Comparison of ENCODE assay signal across 15 cellular contexts in the genomic region with DNA sequence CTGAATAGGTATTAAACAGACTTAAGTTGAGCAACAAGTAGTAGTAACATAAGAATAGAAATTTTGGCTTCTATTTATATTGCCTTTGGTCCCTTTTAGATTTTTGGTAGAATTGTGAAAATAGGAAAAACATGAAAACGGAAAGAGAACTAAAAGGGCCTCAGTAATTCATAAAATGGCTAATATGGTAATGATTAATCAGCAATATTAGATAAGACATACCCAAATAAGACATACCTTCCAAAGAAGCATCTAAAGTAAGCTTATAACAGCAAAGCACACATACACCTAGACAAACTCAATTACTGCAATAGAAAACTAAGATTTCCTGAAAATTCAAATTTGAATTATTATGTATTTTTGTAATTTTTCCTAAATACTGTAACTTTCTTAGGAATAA. TPM values are rescaled to one million over a fixed set of nuclear protein-coding genes. Genes with fewer than 3 reads are reported as not detected.
DNase-seq lines count a peak whose midpoint lies in the region; ATAC-seq, FAIRE-seq and TF ChIP-seq lines count a peak whose summit lies in the region.
"Had no signal": no experiment of that assay in that cellular context is flagged by ENCODE, and none has a peak within 500 bp of the region (broad histone marks: within the 10 kb centered on the region; RNA-seq: fewer than 3 reads in every experiment).

No MANE protein-coding gene starts in this region.

- H3K9me3 ChIP-seq in A549, result no peaks in the 10 kb centered on the region
- no peaks in the 10 kb centered on the region for H3K9me3 ChIP-seq in IMR-90 (ENCODE audit: control insufficient read depth, insufficient read depth, low read length)
- H3K9me3 ChIP-seq in neural progenitor cell (ENCODE audit: low read depth), result no peaks in the 10 kb centered on the region
- H3K9me3 ChIP-seq: Caco-2 had no signal

- peaks cover 44% of the 10 kb centered on the region; the same call in 1 of the 2 replicates for H4K20me1 ChIP-seq in IMR-90 (ENCODE audit: insufficient read depth, low read length)
- H4K20me1 ChIP-seq in neural progenitor cell (ENCODE audit: low read depth), result peaks cover 32% of the 10 kb centered on the region

- H3K56ac ChIP-seq in IMR-90 (ENCODE audit: extremely low read depth, insufficient read depth, low read length), result no peak overlapping the region

- no peaks in the 10 kb centered on the region for H3K9me1 ChIP-seq in IMR-90 (ENCODE audit: insufficient read depth, low read length)

- H3K4ac ChIP-seq in IMR-90 (ENCODE audit: low read depth, low read length), result no peak overlapping the region

- H3K4me2 ChIP-seq in A549, result no peak overlapping the region
- no peak overlapping the region for H3K4me2 ChIP-seq in IMR-90 (ENCODE audit: low read depth, low read length)
- H3K4me2 ChIP-seq in neural progenitor cell, result peak overlapping the region; percentile 78

- no peak overlapping the region for H2BK15ac ChIP-seq in IMR-90 (ENCODE audit: low read depth, low read length)

- no peak overlapping the region for H2BK20ac ChIP-seq in IMR-90 (ENCODE audit: low read depth, low read length)

- no peaks in the 10 kb centered on the region for H3K36me3 Mint-ChIP-seq in neural progenitor cell

- BruUV-seq in IMR-90 (replicated peaks; lab: Mats Ljungman, UMichigan), result no TSS peak

- in situ Hi-C loops in IMR-90 (cut with MboI; ENCODE audit: low sequenced_read_pairs), result no loop called here

- no peak overlapping the region for H2BK120ac ChIP-seq in IMR-90 (ENCODE audit: low read depth, low read length)

- ATAC-seq in A549 (no peak), IMR-90 (ENCODE audit: low read depth) (no peak), HG02885 (IDR thresholded peaks at IDR 0.05; ENCODE audit: poor library complexity, unreplicated experiment) (no peak), esophagus mucosa (no peak)

- H3K27ac ChIP-seq in A549, result no peak overlapping the region
- no peak overlapping the region for H3K27ac ChIP-seq in IMR-90 (ENCODE audit: insufficient read depth, low read length)
- no peak overlapping the region for H3K27ac ChIP-seq in neural progenitor cell
- H3K27ac ChIP-seq: GM23248, HL-60 had no signal

- H3K23ac ChIP-seq in IMR-90 (ENCODE audit: low read depth, low read length), result no peak overlapping the region

- H3K4me3 Mint-ChIP-seq in neural progenitor cell, result peak overlapping the region; percentile 55
- H3K4me3 Mint-ChIP-seq: CD14-positive monocyte; CD8-positive, alpha-beta memory T cell had no signal

- no peak for TF ChIP-seq POLR2A in A549 (IDR thresholded peaks at IDR 0.05; ENCODE audit: low read length)
- TF ChIP-seq POLR2A in IMR-90 (IDR thresholded peaks at IDR 0.05; ENCODE audit: low read depth, low read length), result no peak

- peaks cover 9% of the 10 kb centered on the region for H3K79me2 ChIP-seq in neural progenitor cell (ENCODE audit: low read depth)

- no peaks in the 10 kb centered on the region for H3K9me3 Mint-ChIP-seq in neural progenitor cell
- H3K9me3 Mint-ChIP-seq: CD14-positive monocyte; CD8-positive, alpha-beta memory T cell had no signal

- no peak overlapping the region for H4K8ac ChIP-seq in IMR-90 (ENCODE audit: low read depth in 2 of 2, low read length in 2 of 2)

- no peaks in the 10 kb centered on the region for H3K27me3 Mint-ChIP-seq in neural progenitor cell (ENCODE audit: insufficient read depth, low read depth)
- H3K27me3 Mint-ChIP-seq: CD8-positive, alpha-beta memory T cell had no signal

- H3K4me1 ChIP-seq in A549, result no peaks in the 10 kb centered on the region
- H3K4me1 ChIP-seq in IMR-90 (ENCODE audit: control insufficient read depth, insufficient read depth, low read length), result 0 out of 2 replicates have a peak, but pooled peaks cover 1% of the 10 kb centered on the region
- H3K4me1 ChIP-seq in neural progenitor cell, result peaks cover 38% of the 10 kb centered on the region

- H3K4me1 Mint-ChIP-seq in neural progenitor cell, result peaks cover 45% of the 10 kb centered on the region
- H3K4me1 Mint-ChIP-seq: CD14-positive monocyte had no signal

- H2AK5ac ChIP-seq in IMR-90 (ENCODE audit: low read depth, low read length), result no peak overlapping the region

- no peak overlapping the region for H4K91ac ChIP-seq in IMR-90 (ENCODE audit: insufficient read depth, low read depth, low read length)

- H2AFZ ChIP-seq in IMR-90 (replicated peaks; ENCODE audit: low read length, poor library complexity) (no peak overlapping the region), neural progenitor cell (replicated peaks) (no peak overlapping the region)
- H2AFZ ChIP-seq: GM23248 had no signal

- no peak overlapping the region for H3K9ac ChIP-seq in IMR-90 (ENCODE audit: low read depth, low read length)
- no peak overlapping the region for H3K9ac ChIP-seq in neural progenitor cell
- H3K9ac ChIP-seq: GM23248 had no signal

- dilution Hi-C loops in IMR-90 (cut with HindIII; ENCODE audit: low sequenced_read_pairs, unreplicated experiment), result no loop called here

- intact Hi-C loops in IMR-90 (cut with micrococcal nuclease), result no loop called here

- peaks cover 23% of the 10 kb centered on the region for H3F3A ChIP-seq in neural progenitor cell (ENCODE audit: low read depth)

- H3K14ac ChIP-seq in IMR-90 (replicated peaks; ENCODE audit: low read depth, low read length), result no peak overlapping the region

- 85% methylated on average over 1 of the region's 1 CpG for WGBS in A549 (ENCODE audit: missing lambda C conversion rate)
- no CpG with 5 or more reads among the region's 1 CpG for WGBS in IMR-90 (ENCODE audit: extremely low coverage in 2 of 2, insufficient read length in 1 of 2), 2 experiments

- POLR2A ChIA-PET in A549 (lab: Yijun Ruan, JAX), result no interaction called here
- POLR2A ChIA-PET in IMR-90 (lab: Charles Lee; ENCODE audit: unreplicated experiment), result no interaction called here

- DNase-seq in A549 (ENCODE audit: low read depth in 1 of 2, low spot score in 1 of 2), result no peak
- DNase-seq in IMR-90, result no peak
- no peak for DNase-seq in neural progenitor cell (ENCODE audit: low spot score)
- DNase-seq in SK-N-DZ (ENCODE audit: low spot score), result no peak
- DNase-seq: Caco-2; CD8-positive, alpha-beta memory T cell; GF-D8; KG1 had no signal

- TF ChIP-seq EP300 in A549 (IDR thresholded peaks at IDR 0.05), result no peak

- no peak for TF ChIP-seq RAD21 in A549 (conservative IDR thresholded peaks at IDR 0.05 in 1 of 2, IDR thresholded peaks at IDR 0.05 in 1 of 2)
- no peak for TF ChIP-seq RAD21 in IMR-90 (IDR thresholded peaks at IDR 0.05; ENCODE audit: low read length)

- H3K36me3 ChIP-seq in IMR-90 (ENCODE audit: control insufficient read depth, insufficient read depth, low read length) (peaks cover 6% of the 10 kb centered on the region), neural progenitor cell (no peaks in the 10 kb centered on the region)

- no peak for FAIRE-seq in A549 (lab: Jason Lieb, UNC)
- FAIRE-seq in TTC549 (lab: Jason Lieb, UNC), result peak; percentile 3
- FAIRE-seq: GM18507 had no signal

- H3K4me3 ChIP-seq in A549 (no peak overlapping the region), IMR-90 (ENCODE audit: insufficient read depth, low read depth, low read length) (no peak overlapping the region), neural progenitor cell (peak overlapping the region; percentile 31)
- H3K4me3 ChIP-seq: GM23248 had no signal

- TF ChIP-seq CTCF in A549 (IDR thresholded peaks at IDR 0.05), result no peak
- TF ChIP-seq CTCF in IMR-90 (conservative IDR thresholded peaks at IDR 0.05; ENCODE audit: low read depth, low read length), result no peak
- TF ChIP-seq CTCF in neural progenitor cell (IDR thresholded peaks at IDR 0.05), result no peak

- H3K27ac Mint-ChIP-seq in neural progenitor cell, result no peak overlapping the region

- H2BK5ac ChIP-seq in IMR-90 (ENCODE audit: low read depth, low read length, poor library complexity, severe bottlenecking), result no peak overlapping the region

- H3K27me3 ChIP-seq in IMR-90 (ENCODE audit: control insufficient read depth, insufficient read depth, low read length) (no peaks in the 10 kb centered on the region), neural progenitor cell (no peaks in the 10 kb centered on the region)

- no peak overlapping the region for H3K18ac ChIP-seq in IMR-90 (ENCODE audit: low read depth, low read length)

- no peak overlapping the region for H2AK9ac ChIP-seq in IMR-90 (replicated peaks; ENCODE audit: low read depth, low read length, poor library complexity)

- CTCF ChIA-PET in A549 (lab: Yijun Ruan, JAX) (no interaction called here), IMR-90 (lab: Yijun Ruan, JAX) (interaction anchor here (1.3 kb wide), 1 partner anchor 87 kb away, joined by 5 read pairs; no protein-coding TSS in a partner anchor)

- peaks cover 21 to 53% of the 10 kb centered on the region in 2 experiments for H3K79me1 ChIP-seq in IMR-90 (ENCODE audit: low read depth in 1 of 2, low read length in 2 of 2)

- no peak overlapping the region for H4K5ac ChIP-seq in IMR-90 (ENCODE audit: low read depth, low read length)

TF ChIP-seq in A549, 52 proteins besides CTCF, POLR2A, EP300 and RAD21:
- TF ChIP-seq MAFK (IDR thresholded peaks at IDR 0.05; ENCODE audit: partially characterized antibody) (peak; percentile 37), KDM1A (IDR thresholded peaks at IDR 0.05; ENCODE audit: low read depth) (no peak)

TF ChIP-seq in IMR-90, 13 proteins besides CTCF, POLR2A, EP300 and RAD21:
- TF ChIP-seq MAFK (IDR thresholded peaks at IDR 0.05; ENCODE audit: low read depth, low read length) (peak; percentile 24; the same call in 1 of the 2 replicates), RFX5 (IDR thresholded peaks at IDR 0.05; ENCODE audit: low read depth, low read length) (no peak)
TF ChIP-seq in IMR-90: peak in this region for 1.

RNA-seq across cellular contexts. Expression of gene CHIC2, which starts 46.4 kb away (rescaled TPM):
- 6.3 and 10.1 TPM in 2 replicates for polyA plus RNA-seq in A549 (2011; rRNA removed)
- polyA plus RNA-seq in A549 (2012; cell fraction: cytosol; rRNA removed), result 4.9 and 6.1 TPM in 2 replicates
- 2.8 and 3.6 TPM in 2 replicates for polyA plus RNA-seq in A549 (2012; cell fraction: nucleus; rRNA removed)
- 5.9 to 6.3 TPM (median 6.2 TPM) in 3 replicates for polyA plus RNA-seq in A549 (2017; fragmentation: RNase III; extraction: RNeasy Plus Mini Kit Qiagen cat#74134 plus additional on column Dnase treatment)
- 3.4 and 3.8 TPM in 2 replicates for polyA minus RNA-seq in A549 (2011; rRNA and poly(A)+ RNA removed)
- total RNA-seq in IMR-90 (2012; rRNA removed), result 26.3 and 65.0 TPM in 2 replicates
- 18.8 and 20.4 TPM in 2 replicates for polyA plus RNA-seq in IMR-90 (2012; rRNA removed)
- polyA plus RNA-seq in IMR-90 (2012; cell fraction: cytosol; rRNA removed), result 25.1 and 34.5 TPM in 2 replicates
- 13.2 and 17.0 TPM in 2 replicates for polyA plus RNA-seq in IMR-90 (2012; cell fraction: nucleus; rRNA removed; ENCODE audit: low replicate concordance)
- total RNA-seq in neural progenitor cell (ENCODE audit: low replicate concordance), result 12.8 and 16.9 TPM in 2 replicates
- total RNA-seq in esophagus mucosa, result 29.7 TPM
- polyA plus RNA-seq in SK-N-DZ (2014; cell fraction: cytosol; rRNA removed), result 19.2 and 28.0 TPM in 2 replicates
- 8.2 and 14.1 TPM in 2 replicates for polyA plus RNA-seq in SK-N-DZ (2014; cell fraction: nucleus; rRNA removed)
